ENCODE assay signal across 22 cellular contexts in genomic region chr10:51251110-51251509, GRCh38.
DNase-seq lines count a peak whose midpoint lies in the region; ATAC-seq, FAIRE-seq and TF ChIP-seq lines count a peak whose summit lies in the region.
"Had no signal": no experiment of that assay in that cellular context is flagged by ENCODE, and none has a peak within 500 bp of the region (broad histone marks: within the 10 kb centered on the region; RNA-seq: fewer than 3 reads in every experiment).

No MANE protein-coding gene starts in this region.

- H3K27ac ChIP-seq in astrocyte (ENCODE audit: low read depth, low read length) (no peak overlapping the region), breast epithelium (no peak overlapping the region)

- no peak overlapping the region for H3K4me2 ChIP-seq in astrocyte (ENCODE audit: low read length)

- FAIRE-seq in astrocyte (lab: Jason Lieb, UNC), result no peak
- FAIRE-seq: G401.6 had no signal

- no peak for TF ChIP-seq POLR2A in breast epithelium (IDR thresholded peaks at IDR 0.05)

- no peaks in the 10 kb centered on the region for H3K4me1 Mint-ChIP-seq in activated T-cell treated with anti-CD3 and anti-CD28 coated beads, Interleukin-2, amount 50 U/mL, for 72 hours (ENCODE audit: low read depth)
- no peaks in the 10 kb centered on the region for H3K4me1 Mint-ChIP-seq in activated T-cell treated with anti-CD3 and anti-CD28 coated beads, Interleukin-2, amount 50 U/mL, for 24 hours (ENCODE audit: low read depth)
- H3K4me1 Mint-ChIP-seq in astrocyte (ENCODE audit: low read depth, unreplicated experiment), result peaks cover 5% of the 10 kb centered on the region
- H3K4me1 Mint-ChIP-seq: B cell; CD4-positive, CD25-positive, alpha-beta regulatory T cell had no signal

- no peak overlapping the region for H3K9ac ChIP-seq in astrocyte (ENCODE audit: low read length)

- no peak overlapping the region for H3K4me3 Mint-ChIP-seq in activated T-cell treated with anti-CD3 and anti-CD28 coated beads, Interleukin-2, amount 50 U/mL, for 72 hours
- H3K4me3 Mint-ChIP-seq in activated T-cell treated with anti-CD3 and anti-CD28 coated beads, Interleukin-2, amount 50 U/mL, for 24 hours, result no peak overlapping the region
- no peak overlapping the region for H3K4me3 Mint-ChIP-seq in astrocyte (ENCODE audit: unreplicated experiment)
- H3K4me3 Mint-ChIP-seq: B cell; CD4-positive, CD25-positive, alpha-beta regulatory T cell; H9 had no signal

- no peak for DNase-seq in activated T-cell treated with anti-CD3 and anti-CD28 coated beads, Interleukin-2, amount 50 U/mL, for 72 hours
- no peak for DNase-seq in activated T-cell treated with anti-CD3 and anti-CD28 coated beads, Interleukin-2, amount 50 U/mL, for 24 hours
- DNase-seq in astrocyte (ENCODE audit: low read depth), result peak; percentile 8
- DNase-seq in lung microvascular endothelial cell (ENCODE audit: low read depth in 2 of 2), result peak; percentile 34 to 51
- DNase-seq in GM03348 (ENCODE audit: low spot score), result no peak
- DNase-seq in NCI-H1436 (lab: John Stamatoyannopoulos, UW), result no peak
- no peak for DNase-seq in breast epithelium (ENCODE audit: low spot score in 2 of 2)
- no peak for DNase-seq in activated naive CD4-positive, alpha-beta T cell treated with anti-CD3 and anti-CD28 coated beads, Interleukin-2, amount 50 U/mL, for 16 hours
- DNase-seq: 8988T; CD4-positive, CD25-positive, alpha-beta regulatory T cell; COR-L47; DMS 273 treated with DMSO at 0.1 percent for 48 hours; DND-41; H9; MM.1S; NCI-H1092 treated with DMSO at 0.1 percent for 48 hours; NCI-H2081; NCI-H510A treated with DMSO at 0.1 percent for 48 hours; NCI-H82; SIG-M5 had no signal

- H3K4me3 ChIP-seq in astrocyte (ENCODE audit: insufficient read depth, low read depth, low read length) (no peak overlapping the region), breast epithelium (no peak overlapping the region)

- H3K27me3 ChIP-seq in astrocyte (ENCODE audit: insufficient read depth, low read length), result no peaks in the 10 kb centered on the region
- H3K27me3 ChIP-seq in breast epithelium, result no peaks in the 10 kb centered on the region

- no peaks in the 10 kb centered on the region for H3K27me3 Mint-ChIP-seq in activated T-cell treated with anti-CD3 and anti-CD28 coated beads, Interleukin-2, amount 50 U/mL, for 72 hours (ENCODE audit: low read depth)
- H3K27me3 Mint-ChIP-seq in activated T-cell treated with anti-CD3 and anti-CD28 coated beads, Interleukin-2, amount 50 U/mL, for 24 hours, result no peaks in the 10 kb centered on the region
- no peaks in the 10 kb centered on the region for H3K27me3 Mint-ChIP-seq in astrocyte (ENCODE audit: low read depth, unreplicated experiment)
- H3K27me3 Mint-ChIP-seq: B cell; CD4-positive, CD25-positive, alpha-beta regulatory T cell had no signal

- H2AFZ ChIP-seq in astrocyte (ENCODE audit: low read depth, low read length), result no peak overlapping the region

- no peaks in the 10 kb centered on the region for H4K20me1 ChIP-seq in astrocyte (ENCODE audit: insufficient read depth, low read length)

- H3K9me3 ChIP-seq in astrocyte (ENCODE audit: insufficient read depth, low read depth, low read length) (no peaks in the 10 kb centered on the region), breast epithelium (no peaks in the 10 kb centered on the region)

- intact Hi-C loops in breast epithelium (cut with DNase I; ENCODE audit: low total_unique reads), result loop anchor here (2.0 kb wide), 1 partner anchor 16 kb away; no protein-coding TSS in a partner anchor

- H3K9me3 Mint-ChIP-seq in activated T-cell treated with anti-CD3 and anti-CD28 coated beads, Interleukin-2, amount 50 U/mL, for 72 hours, result no peaks in the 10 kb centered on the region
- H3K9me3 Mint-ChIP-seq in activated T-cell treated with anti-CD3 and anti-CD28 coated beads, Interleukin-2, amount 50 U/mL, for 24 hours, result no peaks in the 10 kb centered on the region
- H3K9me3 Mint-ChIP-seq in astrocyte (ENCODE audit: unreplicated experiment), result no peaks in the 10 kb centered on the region
- H3K9me3 Mint-ChIP-seq: H9 had no signal

- H3K36me3 ChIP-seq in astrocyte (ENCODE audit: insufficient read depth, low read length) (no peaks in the 10 kb centered on the region), breast epithelium (no peaks in the 10 kb centered on the region)

- H3K4me1 ChIP-seq in astrocyte (ENCODE audit: insufficient read depth, low read length) (no peaks in the 10 kb centered on the region), breast epithelium (no peaks in the 10 kb centered on the region)

- peak overlapping the region; percentile 33 for H3K27ac Mint-ChIP-seq in activated T-cell treated with anti-CD3 and anti-CD28 coated beads, Interleukin-2, amount 50 U/mL, for 72 hours
- H3K27ac Mint-ChIP-seq in activated T-cell treated with anti-CD3 and anti-CD28 coated beads, Interleukin-2, amount 50 U/mL, for 24 hours, result no peak overlapping the region
- H3K27ac Mint-ChIP-seq in astrocyte (ENCODE audit: unreplicated experiment), result no peak overlapping the region
- H3K27ac Mint-ChIP-seq: B cell; CD4-positive, CD25-positive, alpha-beta regulatory T cell; H9 had no signal

- no peaks in the 10 kb centered on the region for H3K36me3 Mint-ChIP-seq in activated T-cell treated with anti-CD3 and anti-CD28 coated beads, Interleukin-2, amount 50 U/mL, for 72 hours (ENCODE audit: insufficient read depth in 2 of 2)
- no peaks in the 10 kb centered on the region for H3K36me3 Mint-ChIP-seq in activated T-cell treated with anti-CD3 and anti-CD28 coated beads, Interleukin-2, amount 50 U/mL, for 24 hours (ENCODE audit: low read depth)
- H3K36me3 Mint-ChIP-seq in astrocyte (ENCODE audit: low read depth, unreplicated experiment), result no peaks in the 10 kb centered on the region
- H3K36me3 Mint-ChIP-seq: CD4-positive, CD25-positive, alpha-beta regulatory T cell had no signal

- ATAC-seq in activated T-cell treated with anti-CD3 and anti-CD28 coated beads, Interleukin-2, amount 50 U/mL, for 72 hours (replicated peaks in 1 of 2), result no peak

- TF ChIP-seq CTCF in astrocyte (IDR thresholded peaks at IDR 0.05; ENCODE audit: insufficient read depth, low read depth, low read length), result no peak
- TF ChIP-seq CTCF in breast epithelium (IDR thresholded peaks at IDR 0.05), result no peak

- no peaks in the 10 kb centered on the region for H3K79me2 ChIP-seq in astrocyte (ENCODE audit: insufficient read depth, low read length)

Comparison
In these comparisons a context has a peak if more than half of its experiments do, and no peak if none do; other contexts are left out.
1. DNase-seq: peak in astrocyte (single experiment) and lung microvascular endothelial cell (2 of 2); none in activated T-cell treated with anti-CD3 and anti-CD28 coated beads, Interleukin-2, amount 50 U/mL, for 72 hours (0 of 2), activated T-cell treated with anti-CD3 and anti-CD28 coated beads, Interleukin-2, amount 50 U/mL, for 24 hours (single experiment), GM03348 (single experiment), NCI-H1436 (single experiment), breast epithelium (0 of 2) and activated naive CD4-positive, alpha-beta T cell treated with anti-CD3 and anti-CD28 coated beads, Interleukin-2, amount 50 U/mL, for 16 hours (single experiment).